ENCODE assay signal across 20 cellular contexts in the genomic region with DNA sequence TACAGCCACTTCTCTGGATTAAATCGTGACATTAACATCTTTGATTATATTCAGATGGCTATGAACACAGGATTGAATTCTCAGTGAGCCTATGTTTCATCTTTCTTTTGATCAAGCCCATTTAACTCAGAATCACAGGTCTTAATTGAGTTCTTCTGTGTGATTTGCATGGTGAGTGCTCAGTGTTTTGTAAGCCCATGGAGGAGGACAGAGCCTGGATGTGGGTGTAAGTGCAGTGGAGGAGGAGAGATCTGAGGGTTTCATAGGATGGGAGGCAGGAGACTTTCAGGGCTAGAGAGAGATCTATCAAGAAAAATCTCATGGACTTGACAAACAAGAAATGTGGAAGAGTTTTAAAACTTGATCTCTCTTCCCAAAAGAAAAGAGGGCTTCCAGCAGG. TPM values are rescaled to one million over a fixed set of nuclear protein-coding genes. Genes with fewer than 3 reads are reported as not detected.
A peak's percentile ranks its signal among the peaks of the same experiment; 100 is the strongest.
DNase-seq lines count a peak whose midpoint lies in the region; ATAC-seq and FAIRE-seq lines count a peak whose summit lies in the region.
"Had no signal": no experiment of that assay in that cellular context is flagged by ENCODE, and none has a peak within 500 bp of the region (broad histone marks: within the 10 kb centered on the region; RNA-seq: fewer than 3 reads in every experiment).

No MANE protein-coding gene starts in this region.

- H3K27ac ChIP-seq in mesenchymal stem cell (ENCODE audit: low read length, poor library complexity, severe bottlenecking), result no peak overlapping the region
- H3K27ac ChIP-seq: RWPE1, VCaP had no signal

- H3K27me3 ChIP-seq in mesenchymal stem cell (ENCODE audit: control insufficient read depth in 1 of 2, insufficient read depth in 1 of 2, low read length in 2 of 2), result peaks cover 0 to 8% of the 10 kb centered on the region in 2 experiments

- no peak overlapping the region for H2BK12ac ChIP-seq in mesenchymal stem cell (ENCODE audit: low read length in 2 of 2)

- no peaks in the 10 kb centered on the region for H3K9me3 Mint-ChIP-seq in activated CD8-positive, alpha-beta memory T cell treated with anti-CD3 and anti-CD28 coated beads, Interleukin-2, amount 10 ng/mL, durations not matched to agents 7 days and 5 days (ENCODE audit: low read depth)
- H3K9me3 Mint-ChIP-seq in activated naive CD8-positive, alpha-beta T cell treated with anti-CD3 and anti-CD28 coated beads for 36 hours, result peaks cover 7% of the 10 kb centered on the region
- H3K9me3 Mint-ChIP-seq in natural killer cell treated with Interleukin-12 subunit alpha and Interleukin-12 subunit beta and Interleukin-15 and Interleukin-18, amount 100 ng/mL, for 72 hours, result no peaks in the 10 kb centered on the region
- H3K9me3 Mint-ChIP-seq: H9 had no signal

- no peak overlapping the region for H2AFZ ChIP-seq in mesenchymal stem cell (ENCODE audit: low read depth, low read length)

- no peak overlapping the region for H4K91ac ChIP-seq in mesenchymal stem cell (ENCODE audit: low read length)

- H2BK15ac ChIP-seq in mesenchymal stem cell (ENCODE audit: low read depth, poor library complexity, severe bottlenecking), result no peak overlapping the region

- H3K79me1 ChIP-seq in mesenchymal stem cell (replicated peaks; ENCODE audit: low read length, poor library complexity, severe bottlenecking), result no peaks in the 10 kb centered on the region

- H2BK5ac ChIP-seq in mesenchymal stem cell (ENCODE audit: low read depth, low read length, poor library complexity, severe bottlenecking), result no peak overlapping the region

- no peak overlapping the region for H3K4ac ChIP-seq in mesenchymal stem cell (ENCODE audit: low read depth in 1 of 2, low read length in 2 of 2)

- H3K23ac ChIP-seq in mesenchymal stem cell (ENCODE audit: low read length in 2 of 2), result no peak overlapping the region

- H4K8ac ChIP-seq in mesenchymal stem cell (ENCODE audit: low read length), result no peak overlapping the region

- H3K4me2 ChIP-seq in mesenchymal stem cell (ENCODE audit: low read length, poor library complexity, severe bottlenecking), result no peak overlapping the region

- no peak overlapping the region for H3K14ac ChIP-seq in mesenchymal stem cell (ENCODE audit: low read length in 2 of 2)

- no CpG with 5 or more reads among the region's 1 CpG for WGBS in mesenchymal stem cell

- no peak overlapping the region for H3K9ac ChIP-seq in mesenchymal stem cell (ENCODE audit: low read length)

- no peak overlapping the region for H3K18ac ChIP-seq in mesenchymal stem cell (ENCODE audit: low read depth in 1 of 2, low read length in 2 of 2)

- no peak overlapping the region for H2BK120ac ChIP-seq in mesenchymal stem cell (ENCODE audit: low read depth, low read length)

- H3K4me1 ChIP-seq in mesenchymal stem cell (ENCODE audit: control insufficient read depth, insufficient read depth, low read depth, low read length), result peaks cover 2% of the 10 kb centered on the region

- peaks cover 6% of the 10 kb centered on the region for H3K36me3 Mint-ChIP-seq in activated CD8-positive, alpha-beta memory T cell treated with anti-CD3 and anti-CD28 coated beads, Interleukin-2, amount 10 ng/mL, durations not matched to agents 7 days and 5 days
- H3K36me3 Mint-ChIP-seq in activated naive CD8-positive, alpha-beta T cell treated with anti-CD3 and anti-CD28 coated beads for 36 hours, result peaks cover 16% of the 10 kb centered on the region
- no peaks in the 10 kb centered on the region for H3K36me3 Mint-ChIP-seq in natural killer cell treated with Interleukin-12 subunit alpha and Interleukin-12 subunit beta and Interleukin-15 and Interleukin-18, amount 100 ng/mL, for 72 hours

- H3K4me3 ChIP-seq in mesenchymal stem cell (ENCODE audit: insufficient read depth in 1 of 2, low read depth in 1 of 2, low read length in 2 of 2), result no peak overlapping the region

- CTCF ChIA-PET in activated CD8-positive, alpha-beta memory T cell treated with anti-CD3 and anti-CD28 coated beads, Interleukin-2, amount 10 ng/mL, durations not matched to agents 7 days and 5 days (lab: Charles Lee), result no interaction called here

- H3K27me3 Mint-ChIP-seq in activated CD8-positive, alpha-beta memory T cell treated with anti-CD3 and anti-CD28 coated beads, Interleukin-2, amount 10 ng/mL, durations not matched to agents 7 days and 5 days, result no peaks in the 10 kb centered on the region
- no peaks in the 10 kb centered on the region for H3K27me3 Mint-ChIP-seq in activated naive CD8-positive, alpha-beta T cell treated with anti-CD3 and anti-CD28 coated beads for 36 hours
- no peaks in the 10 kb centered on the region for H3K27me3 Mint-ChIP-seq in natural killer cell treated with Interleukin-12 subunit alpha and Interleukin-12 subunit beta and Interleukin-15 and Interleukin-18, amount 100 ng/mL, for 72 hours

- no peak for DNase-seq in activated CD8-positive, alpha-beta memory T cell treated with anti-CD3 and anti-CD28 coated beads, Interleukin-2, amount 10 ng/mL, durations not matched to agents 7 days and 5 days
- DNase-seq in activated CD8-positive, alpha-beta memory T cell treated with anti-CD3 and anti-CD28 coated beads, Interleukin-2, amount 50 U/mL, for 4 hours, result no peak
- DNase-seq in GM18507 (ENCODE audit: extremely low spot score, insufficient read length, low read depth) (no peak), globus pallidus (ENCODE audit: low spot score) (no peak), SW 1271 (lab: John Stamatoyannopoulos, UW) (no peak), mesenchymal stem cell (no peak)
- no peak for DNase-seq in activated naive CD8-positive, alpha-beta T cell treated with anti-CD3 and anti-CD28 coated beads for 36 hours
- DNase-seq in natural killer cell treated with Interleukin-12 subunit alpha and Interleukin-12 subunit beta and Interleukin-15 and Interleukin-18, amount 100 ng/mL, for 72 hours (ENCODE audit: low spot score), result no peak
- DNase-seq: ACHN; H9; NCI-H2227 treated with DMSO at 0.1 percent for 48 hours; stimulated activated naive CD4-positive, alpha-beta T cell; trophoblast cell had no signal

- peaks cover 50% of the 10 kb centered on the region for H3K4me1 Mint-ChIP-seq in activated CD8-positive, alpha-beta memory T cell treated with anti-CD3 and anti-CD28 coated beads, Interleukin-2, amount 10 ng/mL, durations not matched to agents 7 days and 5 days
- peaks cover 68% of the 10 kb centered on the region for H3K4me1 Mint-ChIP-seq in activated naive CD8-positive, alpha-beta T cell treated with anti-CD3 and anti-CD28 coated beads for 36 hours
- peaks cover 32 to 33% of the 10 kb centered on the region in 2 donors for H3K4me1 Mint-ChIP-seq in natural killer cell treated with Interleukin-12 subunit alpha and Interleukin-12 subunit beta and Interleukin-15 and Interleukin-18, amount 100 ng/mL, for 72 hours (ENCODE audit: low read depth in 2 of 2)
- H3K4me1 Mint-ChIP-seq: H9 had no signal

- H3K9me3 ChIP-seq in mesenchymal stem cell (ENCODE audit: control insufficient read depth, low read length), result no peaks in the 10 kb centered on the region

- H2AK5ac ChIP-seq in mesenchymal stem cell (ENCODE audit: low read length, severe bottlenecking), result no peak overlapping the region

- no peak for ATAC-seq in activated CD8-positive, alpha-beta memory T cell treated with anti-CD3 and anti-CD28 coated beads, Interleukin-2, amount 10 ng/mL, durations not matched to agents 7 days and 5 days
- no peak for ATAC-seq in natural killer cell treated with Interleukin-12 subunit alpha and Interleukin-12 subunit beta and Interleukin-15 and Interleukin-18, amount 100 ng/mL, for 72 hours
- ATAC-seq: esophagus mucosa had no signal

- H3K27ac Mint-ChIP-seq in activated CD8-positive, alpha-beta memory T cell treated with anti-CD3 and anti-CD28 coated beads, Interleukin-2, amount 10 ng/mL, durations not matched to agents 7 days and 5 days, result peak overlapping the region; percentile 2
- H3K27ac Mint-ChIP-seq in activated naive CD8-positive, alpha-beta T cell treated with anti-CD3 and anti-CD28 coated beads for 36 hours, result peak overlapping the region; percentile 99
- H3K27ac Mint-ChIP-seq in natural killer cell treated with Interleukin-12 subunit alpha and Interleukin-12 subunit beta and Interleukin-15 and Interleukin-18, amount 100 ng/mL, for 72 hours, result peak overlapping the region; percentile 22 to 86
- H3K27ac Mint-ChIP-seq: H9 had no signal

- H3K36me3 ChIP-seq in mesenchymal stem cell (ENCODE audit: control insufficient read depth in 1 of 2, insufficient read depth in 2 of 2, low read depth in 1 of 2, low read length in 2 of 2), result no peaks in the 10 kb centered on the region

- no peak overlapping the region for H3K4me3 Mint-ChIP-seq in activated CD8-positive, alpha-beta memory T cell treated with anti-CD3 and anti-CD28 coated beads, Interleukin-2, amount 10 ng/mL, durations not matched to agents 7 days and 5 days
- H3K4me3 Mint-ChIP-seq in activated naive CD8-positive, alpha-beta T cell treated with anti-CD3 and anti-CD28 coated beads for 36 hours, result no peak overlapping the region
- H3K4me3 Mint-ChIP-seq in natural killer cell treated with Interleukin-12 subunit alpha and Interleukin-12 subunit beta and Interleukin-15 and Interleukin-18, amount 100 ng/mL, for 72 hours, result no peak overlapping the region
- H3K4me3 Mint-ChIP-seq: H9 had no signal

- FAIRE-seq in GM18507 (lab: Jason Lieb, UNC), result peak; percentile 64

RNA-seq across cellular contexts. Expression of a gene that starts 5.3 kb away (rescaled TPM):
- total RNA-seq in activated CD8-positive, alpha-beta memory T cell treated with anti-CD3 and anti-CD28 coated beads, Interleukin-2, amount 10 ng/mL, durations not matched to agents 7 days and 5 days, result 10 to 100 TPM; 65.9 to 74.6 TPM
- 10 to 100 TPM; 92.6 to 95.9 TPM for total RNA-seq in activated naive CD8-positive, alpha-beta T cell treated with anti-CD3 and anti-CD28 coated beads for 36 hours
- 10 to 100 TPM; 45.9 to 67.2 TPM for total RNA-seq in natural killer cell treated with Interleukin-12 subunit alpha and Interleukin-12 subunit beta and Interleukin-15 and Interleukin-18, amount 100 ng/mL, for 72 hours
- not detected for polyA plus RNA-seq in mesenchymal stem cell (2013, experiment 1 of 2)
- polyA plus RNA-seq in mesenchymal stem cell (2013, experiment 2 of 2), result not detected
- total RNA-seq: dermis microvascular lymphatic vessel endothelial cell, H9 had no signal

RNA-seq across cellular contexts. Expression of a gene that starts 29.9 kb away (rescaled TPM):
- not detected for total RNA-seq in activated CD8-positive, alpha-beta memory T cell treated with anti-CD3 and anti-CD28 coated beads, Interleukin-2, amount 10 ng/mL, durations not matched to agents 7 days and 5 days
- total RNA-seq in activated naive CD8-positive, alpha-beta T cell treated with anti-CD3 and anti-CD28 coated beads for 36 hours, result not detected
- not detected for total RNA-seq in natural killer cell treated with Interleukin-12 subunit alpha and Interleukin-12 subunit beta and Interleukin-15 and Interleukin-18, amount 100 ng/mL, for 72 hours
- polyA plus RNA-seq in mesenchymal stem cell (2013, experiment 1 of 2), result not detected
- polyA plus RNA-seq in mesenchymal stem cell (2013, experiment 2 of 2), result not detected
- total RNA-seq: activated CD8-positive, alpha-beta memory T cell treated with anti-CD3 and anti-CD28 coated beads for 36 hours; dermis microvascular lymphatic vessel endothelial cell; esophagus mucosa; H9; M059J; mononuclear cell had no signal

Comparison
In these comparisons a context has a peak if more than half of its experiments do, and no peak if none do; other contexts are left out.
1. H3K27ac Mint-ChIP-seq: peak in every context shown above with its lines; median percentile 99 in activated naive CD8-positive, alpha-beta T cell treated with anti-CD3 and anti-CD28 coated beads for 36 hours; 54 in natural killer cell treated with Interleukin-12 subunit alpha and Interleukin-12 subunit beta and Interleukin-15 and Interleukin-18, amount 100 ng/mL, for 72 hours; 2 in activated CD8-positive, alpha-beta memory T cell treated with anti-CD3 and anti-CD28 coated beads, Interleukin-2, amount 10 ng/mL, durations not matched to agents 7 days and 5 days.